8 cellular contexts compared by ENCODE assay signal in the genomic region with DNA sequence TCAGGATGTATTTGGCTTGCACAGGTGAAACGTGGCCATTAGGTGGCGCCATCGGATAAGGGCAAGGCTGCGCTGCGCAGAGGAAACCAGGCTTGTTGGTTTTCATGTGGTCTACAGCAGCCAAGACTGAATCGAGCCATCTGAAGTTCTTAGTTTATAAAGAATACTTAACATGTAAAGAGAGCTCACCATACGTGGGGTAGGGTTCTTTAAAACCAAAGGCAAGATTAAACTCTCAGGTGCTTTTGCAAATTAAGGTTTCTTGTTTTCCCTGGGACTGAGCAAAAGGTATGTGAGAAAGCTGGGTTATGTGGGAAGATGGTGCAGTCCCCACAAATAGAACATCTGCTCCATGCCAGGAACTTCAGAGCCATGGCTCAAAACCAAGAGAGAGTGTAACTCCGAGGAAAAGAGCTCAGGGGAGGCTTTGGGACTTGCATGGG. TPM values are rescaled to one million over a fixed set of nuclear protein-coding genes. Genes with fewer than 3 reads are reported as not detected.
DNase-seq lines count a peak whose midpoint lies in the region; ATAC-seq and TF ChIP-seq lines count a peak whose summit lies in the region.

No MANE protein-coding gene starts in this region.

- H3F3A ChIP-seq in PC-9 (ENCODE audit: insufficient read depth, low read depth), result no peaks in the 10 kb centered on the region

- no peaks in the 10 kb centered on the region for H3K4me1 ChIP-seq in PC-9 (replicated peaks; ENCODE audit: insufficient read depth)

- no peak overlapping the region for H3K27ac Mint-ChIP-seq in activated T-cell treated with anti-CD3 and anti-CD28 coated beads, Interleukin-2, amount 50 U/mL, for 24 hours
- H3K27ac Mint-ChIP-seq in nephron, result no peak overlapping the region
- H3K27ac Mint-ChIP-seq in stimulated activated naive B cell treated with anti-CD40 and anti-IgM and Interleukin-4, amounts not matched to agents 10 μg/mL and 1 μg/mL and 100 μg/mL, for 72 hours, result no peak overlapping the region

- H3K9me3 Mint-ChIP-seq in activated T-cell treated with anti-CD3 and anti-CD28 coated beads, Interleukin-2, amount 50 U/mL, for 24 hours, result no peaks in the 10 kb centered on the region
- H3K9me3 Mint-ChIP-seq in nephron, result no peaks in the 10 kb centered on the region
- H3K9me3 Mint-ChIP-seq in stimulated activated naive B cell treated with anti-CD40 and anti-IgM and Interleukin-4, amounts not matched to agents 10 μg/mL and 1 μg/mL and 100 μg/mL, for 72 hours, result no peaks in the 10 kb centered on the region

- intact Hi-C loops in PC-9 (cut with micrococcal nuclease; ENCODE audit: unreplicated experiment), result loop anchor here (1.0 to 10.0 kb wide), 2 partner anchors 207 to 608 kb away; no protein-coding TSS in a partner anchor

- no TSS peak for BruUV-seq in PC-9 (replicated peaks; lab: Mats Ljungman, UMichigan)

- peak; percentile 99 for ATAC-seq in stimulated activated naive B cell treated with anti-CD40 and anti-IgM and Interleukin-4, amounts not matched to agents 10 μg/mL and 1 μg/mL and 100 μg/mL, for 72 hours (replicated peaks)

- H4K20me1 ChIP-seq in PC-9 (ENCODE audit: insufficient read depth), result no peaks in the 10 kb centered on the region

- H2AFZ ChIP-seq in PC-9, result no peak overlapping the region

- H3K27me3 ChIP-seq in PC-9 (ENCODE audit: insufficient read depth, low read depth), result no peaks in the 10 kb centered on the region

- no peaks in the 10 kb centered on the region for H3K36me3 ChIP-seq in PC-9 (ENCODE audit: low read depth)

- H3K79me2 ChIP-seq in PC-9 (ENCODE audit: low read depth), result no peaks in the 10 kb centered on the region

- H3K36me3 Mint-ChIP-seq in activated T-cell treated with anti-CD3 and anti-CD28 coated beads, Interleukin-2, amount 50 U/mL, for 24 hours (ENCODE audit: low read depth), result no peaks in the 10 kb centered on the region
- no peaks in the 10 kb centered on the region for H3K36me3 Mint-ChIP-seq in nephron (ENCODE audit: low read depth)
- no peaks in the 10 kb centered on the region for H3K36me3 Mint-ChIP-seq in stimulated activated naive B cell treated with anti-CD40 and anti-IgM and Interleukin-4, amounts not matched to agents 10 μg/mL and 1 μg/mL and 100 μg/mL, for 72 hours

- H3K9me2 ChIP-seq in PC-9 (ENCODE audit: insufficient read depth), result no peaks in the 10 kb centered on the region

- TF ChIP-seq CTCF in GM12864 (IDR thresholded peaks at IDR 0.05; ENCODE audit: low read depth, low read length, missing control alignments) (peak; percentile 95), PC-9 (conservative IDR thresholded peaks at IDR 0.05) (peak; percentile 89), nephron (IDR thresholded peaks at IDR 0.05; ENCODE audit: unreplicated experiment in 3 of 3) (peak; percentile 94 to 96 (median 96))

- no peaks in the 10 kb centered on the region for H3K9me3 ChIP-seq in PC-9 (ENCODE audit: insufficient read depth, low read depth)

- H3K27ac ChIP-seq in PC-9, result no peak overlapping the region

- H3K4me3 ChIP-seq in GM12864 (ENCODE audit: low read depth, low read length) (no peak overlapping the region), PC-9 (no peak overlapping the region)

- DNase-seq in GM12864 (ENCODE audit: low read depth) (peak; percentile 64), LHCN-M2 (ENCODE audit: low read depth) (peak; percentile 73), PC-9 (peak; percentile 45 to 75), fibroblast of gingiva (ENCODE audit: low read depth) (peak; percentile 79), cortex of kidney (lab: John Stamatoyannopoulos, UW) (no peak)
- DNase-seq in activated T-cell treated with anti-CD3 and anti-CD28 coated beads, Interleukin-2, amount 50 U/mL, for 24 hours, result peak; percentile 91
- DNase-seq in stimulated activated naive B cell treated with anti-CD40 and anti-IgM and Interleukin-4, amounts not matched to agents 10 μg/mL and 1 μg/mL and 100 μg/mL, for 72 hours, result peak; percentile 71

- H3K4me1 Mint-ChIP-seq in activated T-cell treated with anti-CD3 and anti-CD28 coated beads, Interleukin-2, amount 50 U/mL, for 24 hours (ENCODE audit: low read depth), result peaks cover 7% of the 10 kb centered on the region
- peaks cover 7% of the 10 kb centered on the region for H3K4me1 Mint-ChIP-seq in nephron
- no peaks in the 10 kb centered on the region for H3K4me1 Mint-ChIP-seq in stimulated activated naive B cell treated with anti-CD40 and anti-IgM and Interleukin-4, amounts not matched to agents 10 μg/mL and 1 μg/mL and 100 μg/mL, for 72 hours

- no peak overlapping the region for H3K4me3 Mint-ChIP-seq in activated T-cell treated with anti-CD3 and anti-CD28 coated beads, Interleukin-2, amount 50 U/mL, for 24 hours
- H3K4me3 Mint-ChIP-seq in nephron, result no peak overlapping the region
- H3K4me3 Mint-ChIP-seq in stimulated activated naive B cell treated with anti-CD40 and anti-IgM and Interleukin-4, amounts not matched to agents 10 μg/mL and 1 μg/mL and 100 μg/mL, for 72 hours, result no peak overlapping the region

- CTCF ChIA-PET in PC-9 (lab: Charles Lee), result interaction anchor here (0.5 to 1.3 kb wide), 8 partner anchors 11 to 685 kb away, joined by 3 to 5 read pairs (median 4); no protein-coding TSS in a partner anchor

- H3K27me3 Mint-ChIP-seq in activated T-cell treated with anti-CD3 and anti-CD28 coated beads, Interleukin-2, amount 50 U/mL, for 24 hours, result no peaks in the 10 kb centered on the region
- peaks cover 9% of the 10 kb centered on the region for H3K27me3 Mint-ChIP-seq in nephron (ENCODE audit: low read depth)
- no peaks in the 10 kb centered on the region for H3K27me3 Mint-ChIP-seq in stimulated activated naive B cell treated with anti-CD40 and anti-IgM and Interleukin-4, amounts not matched to agents 10 μg/mL and 1 μg/mL and 100 μg/mL, for 72 hours

- POLR2A ChIA-PET in PC-9 (lab: Charles Lee; ENCODE audit: unreplicated experiment), result interaction anchor here (0.7 kb wide), 1 partner anchor 871 kb away, joined by 4 read pairs; no protein-coding TSS in a partner anchor

- no peak overlapping the region for H3K4me2 ChIP-seq in PC-9

RNA-seq across cellular contexts. Expression of a gene that starts 9.3 kb away (rescaled TPM):
- total RNA-seq in LHCN-M2 (2014; rRNA removed) (0.26 TPM in 1 of 2 replicates, not detected in the other), PC-9 (2021) (not detected in 2 replicates)
- polyA plus RNA-seq in LHCN-M2 (2012), result 0.18 TPM

RNA-seq across cellular contexts. Expression of a gene that starts 22.1 kb away (rescaled TPM):
- total RNA-seq in LHCN-M2 (2014; rRNA removed) (71.1 and 78.6 TPM in 2 replicates), PC-9 (2021) (50.3 and 55.3 TPM in 2 replicates)
- 199 TPM for polyA plus RNA-seq in LHCN-M2 (2012)

RNA-seq across cellular contexts. Expression of a gene that starts 25.3 kb away (rescaled TPM):
- total RNA-seq in LHCN-M2 (2014; rRNA removed) (61.0 and 68.9 TPM in 2 replicates), PC-9 (2021) (142 and 177 TPM in 2 replicates)
- 127 TPM for polyA plus RNA-seq in LHCN-M2 (2012)
